25 cellular contexts compared by ENCODE assay signal in genomic region chr3:13349823-13350222, GRCh38.
DNase-seq lines count a peak whose midpoint lies in the region; ATAC-seq and TF ChIP-seq lines count a peak whose summit lies in the region.
"Had no signal": no experiment of that assay in that cellular context is flagged by ENCODE, and none has a peak within 500 bp of the region (broad histone marks: within the 10 kb centered on the region; RNA-seq: fewer than 3 reads in every experiment).

No MANE protein-coding gene starts in this region.

- peak overlapping the region; percentile 59 for H3K27ac Mint-ChIP-seq in activated CD4-positive, alpha-beta T cell treated with anti-CD3 and anti-CD28 coated beads, Interleukin-2, amount 10 ng/mL, durations not matched to agents 24 days and 14 days
- H3K27ac Mint-ChIP-seq in activated naive CD8-positive, alpha-beta T cell treated with anti-CD3 and anti-CD28 coated beads, Interleukin-2, amount 50 U/mL, for 24 hours, result peak overlapping the region; percentile 37
- H3K27ac Mint-ChIP-seq in osteocyte (ENCODE audit: unreplicated experiment), result peak overlapping the region; percentile 62
- H3K27ac Mint-ChIP-seq: mesothelial cell of epicardium, nephron progenitor cell had no signal

- intact Hi-C loops in activated CD4-positive, alpha-beta T cell treated with anti-CD3 and anti-CD28 coated beads, Interleukin-2, amount 10 ng/mL, durations not matched to agents 24 days and 14 days (cut with micrococcal nuclease), result no loop called here
- intact Hi-C loops in vagina (cut with DNase I), result no loop called here

- H3K4me3 ChIP-seq in HUES64 (ENCODE audit: low read length) (no peak overlapping the region), vagina (no peak overlapping the region)
- H3K4me3 ChIP-seq: cardiac muscle cell, dorsolateral prefrontal cortex, gastrocnemius medialis, MG63, PC-9, SJSA1 had no signal

- H3K27ac ChIP-seq in HUES64 (ENCODE audit: low read depth, low read length) (peak overlapping the region; percentile 25), vagina (no peak overlapping the region)
- H3K27ac ChIP-seq: cardiac muscle cell, gastrocnemius medialis, PC-9, SJSA1 had no signal

- H3K4me1 Mint-ChIP-seq in activated CD4-positive, alpha-beta T cell treated with anti-CD3 and anti-CD28 coated beads, Interleukin-2, amount 10 ng/mL, durations not matched to agents 24 days and 14 days, result peaks cover 56% of the 10 kb centered on the region
- H3K4me1 Mint-ChIP-seq in activated naive CD8-positive, alpha-beta T cell treated with anti-CD3 and anti-CD28 coated beads, Interleukin-2, amount 50 U/mL, for 24 hours, result peaks cover 73% of the 10 kb centered on the region
- H3K4me1 Mint-ChIP-seq in osteocyte (ENCODE audit: unreplicated experiment), result peaks cover 38% of the 10 kb centered on the region

- H3K9me3 Mint-ChIP-seq in activated CD4-positive, alpha-beta T cell treated with anti-CD3 and anti-CD28 coated beads, Interleukin-2, amount 10 ng/mL, durations not matched to agents 24 days and 14 days, result no peaks in the 10 kb centered on the region
- no peaks in the 10 kb centered on the region for H3K9me3 Mint-ChIP-seq in activated naive CD8-positive, alpha-beta T cell treated with anti-CD3 and anti-CD28 coated beads, Interleukin-2, amount 50 U/mL, for 24 hours
- no peaks in the 10 kb centered on the region for H3K9me3 Mint-ChIP-seq in osteocyte (ENCODE audit: unreplicated experiment)
- H3K9me3 Mint-ChIP-seq: IgD-negative memory B cell, mesothelial cell of epicardium had no signal

- peaks cover 77% of the 10 kb centered on the region for H3K36me3 Mint-ChIP-seq in activated CD4-positive, alpha-beta T cell treated with anti-CD3 and anti-CD28 coated beads, Interleukin-2, amount 10 ng/mL, durations not matched to agents 24 days and 14 days (ENCODE audit: low read depth)
- H3K36me3 Mint-ChIP-seq in activated naive CD8-positive, alpha-beta T cell treated with anti-CD3 and anti-CD28 coated beads, Interleukin-2, amount 50 U/mL, for 24 hours (ENCODE audit: low read depth), result peaks cover 61% of the 10 kb centered on the region
- H3K36me3 Mint-ChIP-seq in osteocyte (ENCODE audit: unreplicated experiment), result no peaks in the 10 kb centered on the region

- TF ChIP-seq CTCF in osteocyte (IDR thresholded peaks at IDR 0.05) (no peak), vagina (IDR thresholded peaks at IDR 0.05) (no peak)

- peaks cover 34% of the 10 kb centered on the region for H3K36me3 ChIP-seq in HUES64 (ENCODE audit: insufficient read depth, low read length)
- H3K36me3 ChIP-seq in vagina, result no peaks in the 10 kb centered on the region
- H3K36me3 ChIP-seq: gastrocnemius medialis, MG63, SJSA1 had no signal

- peaks cover 52% of the 10 kb centered on the region for H3K4me1 ChIP-seq in HUES64 (ENCODE audit: insufficient read depth, low read length)
- no peaks in the 10 kb centered on the region for H3K4me1 ChIP-seq in vagina

- H3K27me3 ChIP-seq in HUES64 (ENCODE audit: insufficient read depth, low read length), result no peaks in the 10 kb centered on the region
- H3K27me3 ChIP-seq in vagina, result no peaks in the 10 kb centered on the region
- H3K27me3 ChIP-seq: cardiac muscle cell, dorsolateral prefrontal cortex, gastrocnemius medialis, MG63 had no signal

- DNase-seq in activated CD4-positive, alpha-beta T cell treated with anti-CD3 and anti-CD28 coated beads, Interleukin-2, amount 10 ng/mL, durations not matched to agents 24 days and 14 days, result no peak
- DNase-seq in activated CD4-positive, alpha-beta T cell treated with anti-CD3 and anti-CD28 coated beads, Interleukin-2, amount 50 U/mL, for 48 hours, result no peak
- no peak for DNase-seq in activated naive CD8-positive, alpha-beta T cell treated with anti-CD3 and anti-CD28 coated beads, Interleukin-2, amount 50 U/mL, for 24 hours
- DNase-seq in osteocyte (ENCODE audit: extremely low spot score, unreplicated experiment) (no peak), NCI-H2227 treated with DMSO at 0.1 percent for 48 hours (lab: John Stamatoyannopoulos, UW) (no peak), vagina (ENCODE audit: extremely low spot score in 2 of 2) (no peak), nucleus accumbens (lab: John Stamatoyannopoulos, UW) (no peak)
- DNase-seq: DMS153; dorsolateral prefrontal cortex; gastrocnemius medialis; left cardiac atrium; MG63; NCI-H1436 treated with DMSO at 0.1 percent for 48 hours; NCI-H2171 treated with DMSO at 0.1 percent for 48 hours; NCI-H82; nephron progenitor cell; PC-9; stimulated activated CD4-positive, alpha-beta T cell treated with anti-CD3 and anti-CD28 coated beads, Interleukin-4, amount 100 ng/mL, for 24 hours; T1000 had no signal

- H3K4me3 Mint-ChIP-seq in activated CD4-positive, alpha-beta T cell treated with anti-CD3 and anti-CD28 coated beads, Interleukin-2, amount 10 ng/mL, durations not matched to agents 24 days and 14 days, result peak overlapping the region; percentile 32
- no peak overlapping the region for H3K4me3 Mint-ChIP-seq in activated naive CD8-positive, alpha-beta T cell treated with anti-CD3 and anti-CD28 coated beads, Interleukin-2, amount 50 U/mL, for 24 hours
- H3K4me3 Mint-ChIP-seq in osteocyte (ENCODE audit: unreplicated experiment), result no peak overlapping the region
- H3K4me3 Mint-ChIP-seq: IgD-negative memory B cell, mesothelial cell of epicardium, nephron progenitor cell had no signal

- H3K9ac ChIP-seq in HUES64 (ENCODE audit: low read depth, low read length), result peak overlapping the region; percentile 23; the same call in 1 of the 2 replicates

- WGBS in HUES64, result 59% methylated on average over 3 of the region's 3 CpGs

- H3K9me3 ChIP-seq in HUES64 (ENCODE audit: insufficient read depth, low read depth, low read length), result no peaks in the 10 kb centered on the region
- no peaks in the 10 kb centered on the region for H3K9me3 ChIP-seq in vagina
- H3K9me3 ChIP-seq: gastrocnemius medialis, MG63, SJSA1 had no signal

- no peaks in the 10 kb centered on the region for H3K27me3 Mint-ChIP-seq in activated CD4-positive, alpha-beta T cell treated with anti-CD3 and anti-CD28 coated beads, Interleukin-2, amount 10 ng/mL, durations not matched to agents 24 days and 14 days
- H3K27me3 Mint-ChIP-seq in activated naive CD8-positive, alpha-beta T cell treated with anti-CD3 and anti-CD28 coated beads, Interleukin-2, amount 50 U/mL, for 24 hours, result no peaks in the 10 kb centered on the region
- H3K27me3 Mint-ChIP-seq in osteocyte (ENCODE audit: unreplicated experiment), result peaks cover 4% of the 10 kb centered on the region
- H3K27me3 Mint-ChIP-seq: IgD-negative memory B cell had no signal

- no peak for TF ChIP-seq POLR2A in vagina (IDR thresholded peaks at IDR 0.05)

- no peak for ATAC-seq in activated naive CD8-positive, alpha-beta T cell treated with anti-CD3 and anti-CD28 coated beads, Interleukin-2, amount 50 U/mL, for 24 hours
- ATAC-seq: esophagus mucosa, gastrocnemius medialis, left cardiac atrium had no signal
